ENCODE assay signal across 8 cellular contexts in genomic region chr16:47141773-47142468, GRCh38. TPM values are rescaled to one million over a fixed set of nuclear protein-coding genes. Genes with fewer than 3 reads are reported as not detected.
A peak's percentile ranks its signal among the peaks of the same experiment; 100 is the strongest.
DNase-seq lines count a peak whose midpoint lies in the region; ATAC-seq, FAIRE-seq and TF ChIP-seq lines count a peak whose summit lies in the region.

No MANE protein-coding gene starts in this region.

- H3K27me3 ChIP-seq in HepG2 (ENCODE audit: control insufficient read depth in 1 of 2, insufficient read depth in 2 of 2, low read length in 2 of 2), result peaks cover 1 to 26% of the 10 kb centered on the region in 2 experiments; a peak in 3 of 5 replicates

- H3K4me2 ChIP-seq in HepG2 (ENCODE audit: low read depth, low read length), result peak overlapping the region; percentile 91

- peaks cover 34% of the 10 kb centered on the region for H3K4me1 Mint-ChIP-seq in activated CD4-positive, alpha-beta T cell treated with anti-CD3 and anti-CD28 coated beads, Interleukin-2, amount 10 ng/mL, durations not matched to agents 24 days and 14 days
- peaks cover 37% of the 10 kb centered on the region for H3K4me1 Mint-ChIP-seq in dendritic cell treated with granulocyte-macrophage colony-stimulating factor and Interleukin-4, amounts not matched to agents 40 ng/mL and 50 ng/mL, for 4 days (ENCODE audit: low read depth)

- H3K36me3 Mint-ChIP-seq in activated CD4-positive, alpha-beta T cell treated with anti-CD3 and anti-CD28 coated beads, Interleukin-2, amount 10 ng/mL, durations not matched to agents 24 days and 14 days (ENCODE audit: low read depth), result peaks cover 7% of the 10 kb centered on the region
- H3K36me3 Mint-ChIP-seq in dendritic cell treated with granulocyte-macrophage colony-stimulating factor and Interleukin-4, amounts not matched to agents 40 ng/mL and 50 ng/mL, for 4 days (ENCODE audit: low read depth), result no peaks in the 10 kb centered on the region

- TF ChIP-seq RAD21 in HepG2 (CRISPR knock-in tag; IDR thresholded peaks at IDR 0.05), result peak; percentile 90

- BruUV-seq in HepG2 (replicated peaks; lab: Mats Ljungman, UMichigan), result TSS peak; percentile 53

- ATAC-seq in HG03439 (IDR thresholded peaks at IDR 0.05; ENCODE audit: unreplicated experiment) (peak; percentile 46), HepG2 (peak; percentile 79)

- intact Hi-C loops in activated CD4-positive, alpha-beta T cell treated with anti-CD3 and anti-CD28 coated beads, Interleukin-2, amount 10 ng/mL, durations not matched to agents 24 days and 14 days (cut with micrococcal nuclease), result loop anchor here (1.0 to 10.0 kb wide), 12 partner anchors 28 to 1490 kb away; partner anchors contain the start of genes ABCC11, ITFG1, LONP2 and ORC6
- intact Hi-C loops in dendritic cell treated with granulocyte-macrophage colony-stimulating factor and Interleukin-4, amounts not matched to agents 40 ng/mL and 50 ng/mL, for 4 days (cut with micrococcal nuclease), result loop anchor here (2.0 to 10.0 kb wide), 7 partner anchors 55 to 1015 kb away; partner anchors contain the start of genes DNAJA2, ITFG1 and PHKB
- intact Hi-C loops in HepG2 (cut with micrococcal nuclease; ENCODE audit: unreplicated experiment), result loop anchor here (1.0 to 5.0 kb wide), 10 partner anchors 90 to 1015 kb away; partner anchors contain the start of genes ITFG1 and PHKB

- TF ChIP-seq EP300 in HepG2 (IDR thresholded peaks at IDR 0.05; ENCODE audit: low read depth in 2 of 2, low read length in 2 of 2), result no peak
- TF ChIP-seq EP300 in HepG2 (CRISPR knock-in tag; IDR thresholded peaks at IDR 0.05; ENCODE audit: borderline replicate concordance), result no peak

- H3K9ac ChIP-seq in HepG2 (ENCODE audit: insufficient read depth, low read depth, low read length), result peak overlapping the region; percentile 28; the same call in 1 of the 2 replicates

- POLR2A ChIA-PET in HepG2 (lab: Yijun Ruan, JAX), result interaction anchor here (0.6 to 1.5 kb wide), 4 partner anchors 158 to 1023 kb away, joined by 3 to 5 read pairs (median 4); partner anchors contain the start of gene DNAJA2

- DNase-seq in C1 segment of cervical spinal cord (lab: John Stamatoyannopoulos, UW) (peak in 12 of 14 donors; percentile 33 to 95 (median 72)), GM19238 (ENCODE audit: insufficient read length, low spot score) (peak; percentile 68), NCI-H510A treated with DMSO at 0.1 percent for 48 hours (lab: John Stamatoyannopoulos, UW) (peak; percentile 94), HepG2 (ENCODE audit: low spot score) (peak; percentile 90)
- DNase-seq in activated CD4-positive, alpha-beta T cell treated with anti-CD3 and anti-CD28 coated beads, Interleukin-2, amount 10 ng/mL, durations not matched to agents 24 days and 14 days, result peak; percentile 96
- peak; percentile 84 for DNase-seq in stimulated activated CD4-positive, alpha-beta T cell treated with anti-CD3 and anti-CD28 coated beads, Interleukin-4, amount 100 ng/mL, for 24 hours

- H4K20me1 ChIP-seq in HepG2 (ENCODE audit: insufficient read depth, low read length), result no peaks in the 10 kb centered on the region

- FAIRE-seq in HepG2 (lab: Jason Lieb, UNC), result peak; percentile 99

- H3K4me3 Mint-ChIP-seq in activated CD4-positive, alpha-beta T cell treated with anti-CD3 and anti-CD28 coated beads, Interleukin-2, amount 10 ng/mL, durations not matched to agents 24 days and 14 days, result peak overlapping the region; percentile 84
- H3K4me3 Mint-ChIP-seq in dendritic cell treated with granulocyte-macrophage colony-stimulating factor and Interleukin-4, amounts not matched to agents 40 ng/mL and 50 ng/mL, for 4 days, result peak overlapping the region; percentile 78

- H3K9me3 ChIP-seq in HepG2 (ENCODE audit: low read length), result no peaks in the 10 kb centered on the region

- TF ChIP-seq POLR2A in HepG2 (IDR thresholded peaks at IDR 0.05; ENCODE audit: insufficient read depth in 1 of 2, low read depth in 2 of 2, low read length in 2 of 2), result no peak

- H3K9me3 Mint-ChIP-seq in activated CD4-positive, alpha-beta T cell treated with anti-CD3 and anti-CD28 coated beads, Interleukin-2, amount 10 ng/mL, durations not matched to agents 24 days and 14 days, result no peaks in the 10 kb centered on the region
- peaks cover 8% of the 10 kb centered on the region for H3K9me3 Mint-ChIP-seq in dendritic cell treated with granulocyte-macrophage colony-stimulating factor and Interleukin-4, amounts not matched to agents 40 ng/mL and 50 ng/mL, for 4 days

- H3K27ac Mint-ChIP-seq in activated CD4-positive, alpha-beta T cell treated with anti-CD3 and anti-CD28 coated beads, Interleukin-2, amount 10 ng/mL, durations not matched to agents 24 days and 14 days, result peak overlapping the region; percentile 51
- H3K27ac Mint-ChIP-seq in dendritic cell treated with granulocyte-macrophage colony-stimulating factor and Interleukin-4, amounts not matched to agents 40 ng/mL and 50 ng/mL, for 4 days, result peak overlapping the region; percentile 78

- in situ Hi-C loops in HepG2 (cut with HindIII; ENCODE audit: extremely low pct_ligation_motif_present, low pct_unique_long_range_greater_than_20kb), result loop anchor here (5.0 to 10.0 kb wide), 3 partner anchors 105 to 1020 kb away; no protein-coding TSS in a partner anchor

- no peak overlapping the region for H3K27ac ChIP-seq in HepG2 (ENCODE audit: extremely low read length, insufficient read depth, low read length)

- peak; percentile 98 for TF ChIP-seq CTCF in HepG2 (CRISPR knock-in tag; IDR thresholded peaks at IDR 0.05)

- 3% methylated on average over 26 of the region's 26 CpGs for WGBS in HepG2 (ENCODE audit: low lambda C conversion rate)

- peaks cover 21% of the 10 kb centered on the region for H3K4me1 ChIP-seq in HepG2 (ENCODE audit: insufficient read depth, low read length)

- H3K79me2 ChIP-seq in HepG2 (ENCODE audit: insufficient read depth, low read length), result no peaks in the 10 kb centered on the region

- H3K27me3 Mint-ChIP-seq in activated CD4-positive, alpha-beta T cell treated with anti-CD3 and anti-CD28 coated beads, Interleukin-2, amount 10 ng/mL, durations not matched to agents 24 days and 14 days, result peaks cover 18% of the 10 kb centered on the region
- peaks cover 21% of the 10 kb centered on the region for H3K27me3 Mint-ChIP-seq in dendritic cell treated with granulocyte-macrophage colony-stimulating factor and Interleukin-4, amounts not matched to agents 40 ng/mL and 50 ng/mL, for 4 days

- CTCF ChIA-PET in HepG2 (lab: Yijun Ruan, JAX; ENCODE audit: low intra/inter-chr PET ratio, low total read pairs), result interaction anchor here (0.7 to 3.0 kb wide), 11 partner anchors 21 to 1023 kb away, joined by 3 to 24 read pairs (median 5); no protein-coding TSS in a partner anchor

- H3K4me3 ChIP-seq in HepG2 (replicated peaks in 1 of 3; ENCODE audit: insufficient read depth in 1 of 3, low read depth in 2 of 3, low read length in 3 of 3), result peak overlapping the region; percentile 45 to 75 (median 67)

- no peaks in the 10 kb centered on the region for H3K36me3 ChIP-seq in HepG2 (replicated peaks in 1 of 2; ENCODE audit: control insufficient read depth in 1 of 2, insufficient read depth in 2 of 2, low read length in 2 of 2)

- H2AFZ ChIP-seq in HepG2 (ENCODE audit: low read length), result no peak overlapping the region

TF ChIP-seq in HepG2, 621 proteins besides CTCF, POLR2A, EP300 and RAD21 (continues in another document):
- TF ChIP-seq LRRFIP1 (CRISPR knock-in tag; conservative IDR thresholded peaks at IDR 0.05) (no peak), ZNF562 (CRISPR knock-in tag; IDR thresholded peaks at IDR 0.05; ENCODE audit: borderline replicate concordance) (no peak)

RNA-seq across cellular contexts. Expression of gene NETO2, which starts 1.8 kb away (rescaled TPM):
- total RNA-seq in activated CD4-positive, alpha-beta T cell treated with anti-CD3 and anti-CD28 coated beads, Interleukin-2, amount 10 ng/mL, durations not matched to agents 24 days and 14 days, result 18.9 and 20.8 TPM in 2 replicates
- total RNA-seq in HepG2 (2016; rRNA removed; fragmentation: Illumina TruSeq; extraction: Trizol), result 8.2 and 8.4 TPM in 2 replicates
- 10.1 and 13.7 TPM in 2 replicates for total RNA-seq in HepG2 (2016; cell fraction: cytosol; rRNA removed; fragmentation: Illumina TruSeq; extraction: Trizol; ENCODE audit: low read depth)
- 9.0 and 9.7 TPM in 2 replicates for total RNA-seq in HepG2 (2016; cell fraction: insoluble cytoplasmic fraction; rRNA removed; fragmentation: Illumina TruSeq; extraction: Trizol)
- 14.2 and 14.7 TPM in 2 replicates for total RNA-seq in HepG2 (2016; cell fraction: membrane; rRNA removed; fragmentation: Illumina TruSeq; extraction: Trizol)
- total RNA-seq in HepG2 (2016; cell fraction: nucleus; rRNA removed; fragmentation: Illumina TruSeq; extraction: Trizol), result 5.9 and 8.3 TPM in 2 replicates
- 13.5 and 14.7 TPM in 2 replicates for polyA plus RNA-seq in HepG2 (2011; rRNA removed)
- 9.7 and 15.2 TPM in 2 replicates for polyA plus RNA-seq in HepG2 (2011; cell fraction: cytosol; rRNA removed)
- 6.9 and 10.2 TPM in 2 replicates for polyA plus RNA-seq in HepG2 (2011; cell fraction: nucleus; rRNA removed)
- polyA plus RNA-seq in HepG2 (2012), result 5.7 and 6.6 TPM in 2 replicates
- polyA plus RNA-seq in HepG2 (2016; cell fraction: cytosol; fragmentation: Illumina TruSeq; extraction: Trizol; ENCODE audit: low read depth), result 5.3 and 5.4 TPM in 2 replicates
- 9.6 and 9.9 TPM in 2 replicates for polyA plus RNA-seq in HepG2 (2016; cell fraction: insoluble cytoplasmic fraction; fragmentation: Illumina TruSeq; extraction: Trizol; ENCODE audit: low read depth)
- 11.5 and 11.7 TPM in 2 replicates for polyA plus RNA-seq in HepG2 (2016; cell fraction: membrane; fragmentation: Illumina TruSeq; extraction: Trizol; ENCODE audit: low read depth)
- polyA plus RNA-seq in HepG2 (2016; cell fraction: nucleus; fragmentation: Illumina TruSeq; extraction: Trizol; ENCODE audit: insufficient read depth, low read depth), result 10.0 and 11.2 TPM in 2 replicates
- 7.6 and 52.8 TPM in 2 replicates for polyA minus RNA-seq in HepG2 (2011; rRNA and poly(A)+ RNA removed; ENCODE audit: low replicate concordance)
- 7.3 and 8.3 TPM in 2 replicates for polyA minus RNA-seq in HepG2 (2011; cell fraction: cytosol; rRNA and poly(A)+ RNA removed)
- 5.5 and 7.8 TPM in 2 replicates for polyA minus RNA-seq in HepG2 (2011; cell fraction: nucleus; rRNA and poly(A)+ RNA removed)
